In the genomic region with DNA sequence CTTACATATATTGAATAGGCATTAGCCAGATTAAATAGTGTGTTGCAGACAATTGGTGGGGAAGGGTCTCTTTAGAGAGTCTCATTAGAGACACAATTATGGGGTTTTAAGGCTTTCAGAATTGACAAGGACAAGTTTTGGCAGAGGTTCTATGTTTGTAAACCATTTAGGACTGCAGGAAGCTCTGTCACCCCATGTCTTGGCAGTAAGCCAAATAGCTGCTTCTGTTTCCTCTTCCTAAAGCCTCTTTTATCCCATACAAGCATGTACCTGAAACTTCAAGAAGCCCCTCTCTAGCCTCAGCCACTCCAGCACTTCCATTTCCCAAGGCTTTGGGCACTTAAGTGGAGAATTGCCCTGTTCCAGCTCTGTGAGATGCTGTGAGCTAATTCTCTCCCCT, we compare ENCODE assay signal across 11 cellular contexts. TPM values are rescaled to one million over a fixed set of nuclear protein-coding genes. Genes with fewer than 3 reads are reported as not detected.
A peak's percentile ranks its signal among the peaks of the same experiment; 100 is the strongest.
DNase-seq lines count a peak whose midpoint lies in the region; ATAC-seq and TF ChIP-seq lines count a peak whose summit lies in the region.
"Had no signal": no experiment of that assay in that cellular context is flagged by ENCODE, and none has a peak within 500 bp of the region (broad histone marks: within the 10 kb centered on the region; RNA-seq: fewer than 3 reads in every experiment).

No MANE protein-coding gene starts in this region.

- peaks cover 0 to 89% (median 13%) of the 10 kb centered on the region in 11 experiments; a peak in 11 of 22 replicates for H4K20me1 ChIP-seq in BLaER1 treated with 17β-estradiol and CSF1 and Interleukin-3, amounts not matched to agents 10 nM and 100 nM
- H4K20me1 ChIP-seq in smooth muscle cell (ENCODE audit: low read depth), result peaks cover 100% of the 10 kb centered on the region

- H3K4me3 ChIP-seq in BLaER1 treated with 17β-estradiol and CSF1 and Interleukin-3, amounts not matched to agents 10 nM and 100 nM, result no peak overlapping the region
- no peak overlapping the region for H3K4me3 ChIP-seq in smooth muscle cell
- H3K4me3 ChIP-seq: gastrocnemius medialis, thoracic aorta had no signal

- peaks cover 31% of the 10 kb centered on the region for H3K4me1 Mint-ChIP-seq in type B pancreatic cell (ENCODE audit: unreplicated experiment)
- H3K4me1 Mint-ChIP-seq in chondrocyte (ENCODE audit: low read depth), result peaks cover 43% of the 10 kb centered on the region

- no peaks in the 10 kb centered on the region for H3F3A ChIP-seq in smooth muscle cell (ENCODE audit: low read depth)

- H3K36me3 ChIP-seq in BLaER1 treated with 17β-estradiol and CSF1 and Interleukin-3, amounts not matched to agents 10 nM and 100 nM, result peaks cover 6 to 85% (median 35%) of the 10 kb centered on the region in 11 experiments; a peak in 18 of 22 replicates
- H3K36me3 ChIP-seq in smooth muscle cell (ENCODE audit: low read depth), result no peaks in the 10 kb centered on the region
- H3K36me3 ChIP-seq: gastrocnemius medialis, thoracic aorta had no signal

- no peak for TF ChIP-seq CTCF in type B pancreatic cell (conservative IDR thresholded peaks at IDR 0.05)
- no peak for TF ChIP-seq CTCF in smooth muscle cell (IDR thresholded peaks at IDR 0.05; ENCODE audit: borderline replicate concordance, insufficient read depth, poor library complexity, severe bottlenecking)
- TF ChIP-seq CTCF in chondrocyte (IDR thresholded peaks at IDR 0.05), result no peak

- H3K9me3 ChIP-seq in BLaER1 treated with 17β-estradiol and CSF1 and Interleukin-3, amounts not matched to agents 10 nM and 100 nM (replicated peaks in 1 of 11), result no peaks in the 10 kb centered on the region
- no peaks in the 10 kb centered on the region for H3K9me3 ChIP-seq in smooth muscle cell (replicated peaks; ENCODE audit: low read depth)
- H3K9me3 ChIP-seq: gastrocnemius medialis, thoracic aorta had no signal

- H3K4me2 ChIP-seq in BLaER1 treated with 17β-estradiol and CSF1 and Interleukin-3, amounts not matched to agents 10 nM and 100 nM, result peak overlapping the region; percentile 40 to 70 (median 49); a peak in 21 of 22 replicates
- no peak overlapping the region for H3K4me2 ChIP-seq in smooth muscle cell

- no peak for ATAC-seq in GM18870 (IDR thresholded peaks at IDR 0.05; ENCODE audit: unreplicated experiment)
- ATAC-seq: activated CD4-positive, alpha-beta T cell treated with anti-CD3 and anti-CD28 coated beads for 36 hours; gastrocnemius medialis had no signal

- H3K79me2 ChIP-seq in smooth muscle cell (ENCODE audit: low read depth), result no peaks in the 10 kb centered on the region

- no peak overlapping the region for H3K9ac ChIP-seq in BLaER1 treated with 17β-estradiol and CSF1 and Interleukin-3, amounts not matched to agents 10 nM and 100 nM
- H3K9ac ChIP-seq in smooth muscle cell (ENCODE audit: low read depth), result no peak overlapping the region

- DNase-seq in HCEC 1CT (peak; percentile 28), NCI-H2171 (lab: John Stamatoyannopoulos, UW) (peak; percentile 23), dermis microvascular lymphatic vessel endothelial cell (ENCODE audit: low read depth in 2 of 2) (peak; percentile 79 to 81), type B pancreatic cell (ENCODE audit: extremely low spot score, unreplicated experiment) (no peak), smooth muscle cell (lab: John Stamatoyannopoulos, UW; ENCODE audit: unreplicated experiment) (no peak), chondrocyte (ENCODE audit: low spot score) (no peak)
- DNase-seq: activated CD4-positive, alpha-beta T cell treated with anti-CD3 and anti-CD28 coated beads for 36 hours; gastrocnemius medialis had no signal

- H3K27ac ChIP-seq in BLaER1 treated with 17β-estradiol and CSF1 and Interleukin-3, amounts not matched to agents 10 nM and 100 nM, result no peak overlapping the region
- no peak overlapping the region for H3K27ac ChIP-seq in smooth muscle cell (ENCODE audit: low read depth)
- H3K27ac ChIP-seq: gastrocnemius medialis, thoracic aorta had no signal

- peaks cover 20 to 60% (median 47%) of the 10 kb centered on the region in 10 experiments for H3K4me1 ChIP-seq in BLaER1 treated with 17β-estradiol and CSF1 and Interleukin-3, amounts not matched to agents 10 nM and 100 nM
- H3K4me1 ChIP-seq in smooth muscle cell (ENCODE audit: low read depth), result peaks cover 7% of the 10 kb centered on the region
- H3K4me1 ChIP-seq: gastrocnemius medialis had no signal

- no peak overlapping the region for H3K27ac Mint-ChIP-seq in type B pancreatic cell
- no peak overlapping the region for H3K27ac Mint-ChIP-seq in chondrocyte (ENCODE audit: unreplicated experiment)
- H3K27ac Mint-ChIP-seq: activated CD4-positive, alpha-beta T cell treated with anti-CD3 and anti-CD28 coated beads for 36 hours had no signal

- H3K4me3 Mint-ChIP-seq in type B pancreatic cell (no peak overlapping the region), chondrocyte (ENCODE audit: unreplicated experiment) (no peak overlapping the region)
- H3K4me3 Mint-ChIP-seq: activated CD4-positive, alpha-beta T cell treated with anti-CD3 and anti-CD28 coated beads for 36 hours had no signal

- H3K27me3 Mint-ChIP-seq in type B pancreatic cell, result no peaks in the 10 kb centered on the region
- no peaks in the 10 kb centered on the region for H3K27me3 Mint-ChIP-seq in chondrocyte (ENCODE audit: low read depth)
- H3K27me3 Mint-ChIP-seq: activated CD4-positive, alpha-beta T cell treated with anti-CD3 and anti-CD28 coated beads for 36 hours had no signal

- H2AFZ ChIP-seq in smooth muscle cell (ENCODE audit: low read depth), result no peak overlapping the region

- H3K9me3 Mint-ChIP-seq in type B pancreatic cell (no peaks in the 10 kb centered on the region), chondrocyte (ENCODE audit: low read depth) (no peaks in the 10 kb centered on the region)

- no peaks in the 10 kb centered on the region for H3K27me3 ChIP-seq in BLaER1 treated with 17β-estradiol and CSF1 and Interleukin-3, amounts not matched to agents 10 nM and 100 nM
- no peaks in the 10 kb centered on the region for H3K27me3 ChIP-seq in smooth muscle cell (ENCODE audit: low read depth)
- H3K27me3 ChIP-seq: gastrocnemius medialis had no signal

- H3K36me3 Mint-ChIP-seq in type B pancreatic cell, result no peaks in the 10 kb centered on the region
- H3K36me3 Mint-ChIP-seq in chondrocyte (ENCODE audit: low read depth), result no peaks in the 10 kb centered on the region

RNA-seq across cellular contexts. Expression of gene LRRC4, which starts 21.8 kb away (rescaled TPM):
- total RNA-seq in dermis microvascular lymphatic vessel endothelial cell, result 0.77 and 0.89 TPM in 2 replicates
- 12.5 and 37.7 TPM in 2 replicates for total RNA-seq in type B pancreatic cell (ENCODE audit: low replicate concordance)
- total RNA-seq in smooth muscle cell, result not detected in 2 replicates
- polyA plus RNA-seq in smooth muscle cell, result 0.25 TPM in 1 of 2 replicates, not detected in the other
- 0.23 to 0.94 TPM (median 0.32 TPM) in 3 replicates for total RNA-seq in chondrocyte

Comparison
In these comparisons a context has a peak if more than half of its experiments do, and no peak if none do; other contexts are left out.
1. DNase-seq: peak in HCEC 1CT (single experiment), NCI-H2171 (single experiment) and dermis microvascular lymphatic vessel endothelial cell (2 of 2); none in type B pancreatic cell (single experiment), smooth muscle cell (single experiment) and chondrocyte (single experiment).